In the genomic region with DNA sequence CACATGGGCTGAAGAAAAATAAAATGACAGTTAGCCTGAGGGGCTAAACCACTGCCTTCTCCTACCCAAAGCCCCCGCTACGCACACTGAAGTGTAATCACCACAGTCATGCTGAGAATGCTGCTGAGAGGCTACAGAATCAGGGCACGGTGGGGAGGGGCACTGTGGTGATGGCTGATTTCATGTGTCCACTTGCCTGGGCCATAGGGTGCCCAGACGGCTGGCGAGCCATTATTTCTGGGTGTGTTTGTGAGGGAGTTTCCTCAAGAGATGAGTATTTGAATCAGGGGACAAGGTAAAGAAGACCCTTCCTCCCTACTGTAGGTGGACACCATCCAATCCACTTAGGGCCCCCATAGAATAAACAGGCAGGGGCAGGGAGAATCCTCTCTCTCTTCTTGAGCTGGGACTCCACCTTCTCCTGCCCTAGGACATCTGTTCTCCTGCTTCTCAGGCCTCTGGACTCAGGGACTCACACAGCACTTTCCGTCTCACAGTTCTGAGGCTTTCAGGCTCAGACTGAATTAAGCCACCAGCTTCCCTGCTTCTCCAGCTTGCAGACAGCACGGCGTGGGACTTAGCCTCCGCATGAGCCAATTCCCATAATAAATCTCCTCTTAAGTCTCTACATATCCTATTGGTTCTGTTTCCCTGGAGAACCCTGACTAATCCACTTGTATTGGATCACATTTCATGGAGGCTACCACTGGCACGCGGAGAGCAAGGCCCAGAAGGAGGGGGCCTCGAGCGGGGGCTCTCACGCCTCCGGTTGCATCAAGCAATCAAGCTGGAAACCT, we compare ENCODE assay signal across 19 cellular contexts.
"Had no signal": no experiment of that assay in that cellular context is flagged by ENCODE, and none has a peak within 500 bp of the region (broad histone marks: within the 10 kb centered on the region; RNA-seq: fewer than 3 reads in every experiment).

No MANE protein-coding gene starts in this region.

- H3K4me3 ChIP-seq: gastrocnemius medialis, tibial artery had no signal

- H3K4me1 ChIP-seq: gastrocnemius medialis, tibial artery had no signal

- H3K9me3 ChIP-seq: gastrocnemius medialis, tibial artery had no signal

- H3K27ac ChIP-seq: brain microvascular endothelial cell, epithelial cell of prostate, gastrocnemius medialis, tibial artery had no signal

- H3K36me3 ChIP-seq: brain microvascular endothelial cell, gastrocnemius medialis, tibial artery had no signal

- FAIRE-seq: colon, urothelium cell line had no signal

- DNase-seq: activated CD4-positive, alpha-beta memory T cell treated with anti-CD3 and anti-CD28 coated beads for 36 hours; activated CD4-positive, alpha-beta T cell treated with anti-CD3 and anti-CD28 coated beads for 36 hours; activated naive CD4-positive, alpha-beta T cell; brain microvascular endothelial cell; central memory CD4-positive, alpha-beta T cell; endodermal cell; gastrocnemius medialis; immature natural killer cell; mesendoderm; natural killer cell; occipital lobe; retina; stimulated activated CD4-positive, alpha-beta T cell treated with anti-CD3 and anti-CD28 coated beads, Interleukin-2, amount 100 ng/mL, for 24 hours; stimulated activated naive CD4-positive, alpha-beta T cell treated with Interleukin-2 at 50 U/mL for 16 hours; substantia nigra; tibial artery had no signal

- H3K27me3 ChIP-seq: brain microvascular endothelial cell, gastrocnemius medialis had no signal
